11 cellular contexts compared by ENCODE assay signal in the genomic region with DNA sequence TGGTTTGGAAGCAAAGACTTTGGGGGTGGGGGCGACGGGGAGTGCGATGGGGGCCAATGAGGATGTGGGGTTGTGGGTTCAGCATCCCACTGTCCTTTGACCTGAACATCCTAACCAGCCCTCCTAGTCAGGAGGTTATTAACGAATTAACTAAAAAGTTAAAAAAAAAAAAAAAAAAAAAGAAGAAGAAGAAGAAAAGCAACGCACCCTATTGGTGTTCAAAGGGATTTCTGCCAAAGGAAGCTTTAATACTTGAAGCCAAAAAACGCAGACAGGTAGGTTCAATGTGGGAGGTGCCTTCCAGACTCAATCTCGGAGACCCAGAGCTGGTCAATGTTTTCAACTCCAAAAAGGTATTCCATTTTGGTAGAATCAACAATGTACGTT. TPM values are rescaled to one million over a fixed set of nuclear protein-coding genes. Genes with fewer than 3 reads are reported as not detected.
DNase-seq lines count a peak whose midpoint lies in the region; ATAC-seq, FAIRE-seq and TF ChIP-seq lines count a peak whose summit lies in the region.
"Had no signal": no experiment of that assay in that cellular context is flagged by ENCODE, and none has a peak within 500 bp of the region (broad histone marks: within the 10 kb centered on the region; RNA-seq: fewer than 3 reads in every experiment).

No MANE protein-coding gene starts in this region.

- WGBS in suprapubic skin: 8% methylated on average over 8 of the region's 8 CpGs

- H3K27ac ChIP-seq in keratinocyte (ENCODE audit: control insufficient read depth, insufficient read depth, low read length) (no peak overlapping the region), suprapubic skin (no peak overlapping the region)
- H3K27ac ChIP-seq: brain microvascular endothelial cell had no signal

- peaks cover 74% of the 10 kb centered on the region for H3K27me3 ChIP-seq in keratinocyte (ENCODE audit: control insufficient read depth, extremely low read depth, insufficient read depth, low read length)
- H3K27me3 ChIP-seq in suprapubic skin: peaks cover 52% of the 10 kb centered on the region

- no peak overlapping the region for H3K9ac ChIP-seq in keratinocyte (ENCODE audit: control insufficient read depth, extremely low read depth, insufficient read depth, low read length)

- no peaks in the 10 kb centered on the region for H3K9me3 ChIP-seq in T-helper 17 cell (ENCODE audit: control insufficient read depth, low read length, poor library complexity, severe bottlenecking)
- H3K9me3 ChIP-seq in keratinocyte (ENCODE audit: control insufficient read depth, low read depth, low read length): no peaks in the 10 kb centered on the region
- no peaks in the 10 kb centered on the region for H3K9me3 ChIP-seq in suprapubic skin

- no peak for TF ChIP-seq EP300 in suprapubic skin (IDR thresholded peaks at IDR 0.05)

- POLR2A ChIA-PET in activated CD8-positive, alpha-beta T cell treated with anti-CD3 and anti-CD28 coated beads for 36 hours (lab: Charles Lee): no interaction called here
- POLR2A ChIA-PET in activated CD8-positive, alpha-beta T cell treated with anti-CD3 and anti-CD28 coated beads, Interleukin-2, amount 10 ng/mL, durations not matched to agents 7 days and 5 days (lab: Charles Lee): no interaction called here

- peak overlapping the region; percentile 64 for H3K4me3 Mint-ChIP-seq in activated CD8-positive, alpha-beta T cell treated with anti-CD3 and anti-CD28 coated beads for 36 hours
- no peak overlapping the region for H3K4me3 Mint-ChIP-seq in activated CD8-positive, alpha-beta T cell treated with anti-CD3 and anti-CD28 coated beads, Interleukin-2, amount 10 ng/mL, durations not matched to agents 7 days and 5 days
- peak overlapping the region; percentile 80 for H3K4me3 Mint-ChIP-seq in T-helper 17 cell

- dilution Hi-C loops in keratinocyte (cut with MboI; ENCODE audit: extremely low pct_ligation_motif_present, low sequenced_read_pairs): no loop called here

- intact Hi-C loops in activated CD8-positive, alpha-beta T cell treated with anti-CD3 and anti-CD28 coated beads for 36 hours (cut with micrococcal nuclease): no loop called here

- H3K36me3 Mint-ChIP-seq in activated CD8-positive, alpha-beta T cell treated with anti-CD3 and anti-CD28 coated beads for 36 hours (ENCODE audit: low read depth): no peaks in the 10 kb centered on the region
- no peaks in the 10 kb centered on the region for H3K36me3 Mint-ChIP-seq in activated CD8-positive, alpha-beta T cell treated with anti-CD3 and anti-CD28 coated beads, Interleukin-2, amount 10 ng/mL, durations not matched to agents 7 days and 5 days (ENCODE audit: low read depth)
- H3K36me3 Mint-ChIP-seq in T-helper 17 cell (ENCODE audit: low read depth): peaks cover 4% of the 10 kb centered on the region

- H3K36me3 ChIP-seq in keratinocyte (ENCODE audit: control insufficient read depth in 2 of 2, extremely low read depth in 1 of 2, insufficient read depth in 2 of 2, low read length in 2 of 2): no peaks in the 10 kb centered on the region
- no peaks in the 10 kb centered on the region for H3K36me3 ChIP-seq in suprapubic skin
- H3K36me3 ChIP-seq: brain microvascular endothelial cell had no signal

- no peaks in the 10 kb centered on the region for H3K9me1 ChIP-seq in keratinocyte (ENCODE audit: control insufficient read depth, extremely low read depth, insufficient read depth, low read length)

- H3K27me3 Mint-ChIP-seq in activated CD8-positive, alpha-beta T cell treated with anti-CD3 and anti-CD28 coated beads for 36 hours: peaks cover 48% of the 10 kb centered on the region
- peaks cover 52% of the 10 kb centered on the region for H3K27me3 Mint-ChIP-seq in activated CD8-positive, alpha-beta T cell treated with anti-CD3 and anti-CD28 coated beads, Interleukin-2, amount 10 ng/mL, durations not matched to agents 7 days and 5 days (ENCODE audit: low read depth)
- H3K27me3 Mint-ChIP-seq in T-helper 17 cell: peaks cover 56% of the 10 kb centered on the region

- no peaks in the 10 kb centered on the region for H3K79me2 ChIP-seq in keratinocyte (ENCODE audit: control insufficient read depth, insufficient read depth, low read length)

- CTCF ChIA-PET in activated CD8-positive, alpha-beta T cell treated with anti-CD3 and anti-CD28 coated beads for 36 hours (lab: Charles Lee): interaction anchor here (1.0 to 1.3 kb wide), 2 partner anchors 11 to 214 kb away, joined by 3 read pairs; no protein-coding TSS in a partner anchor
- CTCF ChIA-PET in activated CD8-positive, alpha-beta T cell treated with anti-CD3 and anti-CD28 coated beads, Interleukin-2, amount 10 ng/mL, durations not matched to agents 7 days and 5 days (lab: Charles Lee): interaction anchor here (0.9 to 1.4 kb wide), 2 partner anchors 39 to 153 kb away, joined by 3 to 5 read pairs; no protein-coding TSS in a partner anchor

- H4K20me1 ChIP-seq in keratinocyte (ENCODE audit: control insufficient read depth, extremely low read depth, insufficient read depth, low read length): no peaks in the 10 kb centered on the region

- TF ChIP-seq CTCF in activated CD8-positive, alpha-beta T cell treated with anti-CD3 and anti-CD28 coated beads for 36 hours (IDR thresholded peaks at IDR 0.05): peak; percentile 57
- no peak for TF ChIP-seq CTCF in keratinocyte (optimal IDR thresholded peaks at IDR 0.05 in 1 of 3, IDR thresholded peaks at IDR 0.05 in 1 of 3, conservative IDR thresholded peaks at IDR 0.05 in 1 of 3; ENCODE audit: extremely low read depth in 1 of 3, insufficient read depth in 2 of 3, low read length in 3 of 3)
- TF ChIP-seq CTCF in suprapubic skin (IDR thresholded peaks at IDR 0.05): no peak

- peak; percentile 32 for FAIRE-seq in keratinocyte (lab: Jason Lieb, UNC)

- H3K4me1 ChIP-seq in keratinocyte (ENCODE audit: control insufficient read depth, extremely low read depth, insufficient read depth, low read length): no peaks in the 10 kb centered on the region
- peaks cover 26% of the 10 kb centered on the region for H3K4me1 ChIP-seq in suprapubic skin

- H3K4me2 ChIP-seq in keratinocyte (ENCODE audit: control insufficient read depth, extremely low read depth, insufficient read depth, low read depth, low read length): peak overlapping the region; percentile 67

- peaks cover 9% of the 10 kb centered on the region for H3K4me1 Mint-ChIP-seq in activated CD8-positive, alpha-beta T cell treated with anti-CD3 and anti-CD28 coated beads for 36 hours (ENCODE audit: low read depth)
- H3K4me1 Mint-ChIP-seq in activated CD8-positive, alpha-beta T cell treated with anti-CD3 and anti-CD28 coated beads, Interleukin-2, amount 10 ng/mL, durations not matched to agents 7 days and 5 days (ENCODE audit: low read depth): peaks cover 5% of the 10 kb centered on the region
- H3K4me1 Mint-ChIP-seq in T-helper 17 cell: peaks cover 13% of the 10 kb centered on the region

- no peak for DNase-seq in activated CD8-positive, alpha-beta T cell treated with anti-CD3 and anti-CD28 coated beads for 36 hours
- no peak for DNase-seq in activated CD8-positive, alpha-beta T cell treated with anti-CD3 and anti-CD28 coated beads, Interleukin-2, amount 10 ng/mL, durations not matched to agents 7 days and 5 days
- DNase-seq in T-helper 17 cell (no peak), keratinocyte (ENCODE audit: low read depth, low spot score) (no peak), suprapubic skin (ENCODE audit: low spot score in 2 of 2) (no peak), NCI-H146 (lab: John Stamatoyannopoulos, UW) (no peak), NCI-H524 treated with DMSO at 0.1 percent for 48 hours (lab: John Stamatoyannopoulos, UW) (no peak), HuH-7.5 (ENCODE audit: low spot score) (no peak)
- DNase-seq: brain microvascular endothelial cell, kidney glomerular epithelial cell, NCI-H187 treated with DMSO at 0.1 percent for 48 hours had no signal

- TF ChIP-seq POLR2A in suprapubic skin (IDR thresholded peaks at IDR 0.05): no peak

- H3K4me3 ChIP-seq in keratinocyte (ENCODE audit: control insufficient read depth in 2 of 3, extremely low read depth in 1 of 3, insufficient read depth in 2 of 3, low read depth in 1 of 3, low read length in 3 of 3) (peak overlapping the region in 2 of 3 experiments; percentile 34 to 59), suprapubic skin (peak overlapping the region; percentile 62)

- no peak overlapping the region for H2AFZ ChIP-seq in keratinocyte (ENCODE audit: control insufficient read depth, low read length)

- no peak for ATAC-seq in activated CD8-positive, alpha-beta T cell treated with anti-CD3 and anti-CD28 coated beads for 36 hours
- ATAC-seq in activated CD8-positive, alpha-beta T cell treated with anti-CD3 and anti-CD28 coated beads, Interleukin-2, amount 10 ng/mL, durations not matched to agents 7 days and 5 days: no peak
- ATAC-seq in T-helper 17 cell: no peak

- no peak overlapping the region for H3K27ac Mint-ChIP-seq in activated CD8-positive, alpha-beta T cell treated with anti-CD3 and anti-CD28 coated beads for 36 hours
- no peak overlapping the region for H3K27ac Mint-ChIP-seq in activated CD8-positive, alpha-beta T cell treated with anti-CD3 and anti-CD28 coated beads, Interleukin-2, amount 10 ng/mL, durations not matched to agents 7 days and 5 days
- H3K27ac Mint-ChIP-seq in T-helper 17 cell: peak overlapping the region; percentile 45

- H3K9me3 Mint-ChIP-seq in activated CD8-positive, alpha-beta T cell treated with anti-CD3 and anti-CD28 coated beads for 36 hours: no peaks in the 10 kb centered on the region
- no peaks in the 10 kb centered on the region for H3K9me3 Mint-ChIP-seq in activated CD8-positive, alpha-beta T cell treated with anti-CD3 and anti-CD28 coated beads, Interleukin-2, amount 10 ng/mL, durations not matched to agents 7 days and 5 days (ENCODE audit: insufficient read depth)

RNA-seq across cellular contexts. Expression of gene CLIC6, which starts 2.2 kb away (rescaled TPM):
- total RNA-seq in activated CD8-positive, alpha-beta T cell treated with anti-CD3 and anti-CD28 coated beads for 36 hours: under 1 TPM; 0.54 to 0.58 TPM
- total RNA-seq in activated CD8-positive, alpha-beta T cell treated with anti-CD3 and anti-CD28 coated beads, Interleukin-2, amount 10 ng/mL, durations not matched to agents 7 days and 5 days: under 1 TPM; 0.08 to 0.21 TPM
- total RNA-seq in T-helper 17 cell: under 1 TPM; 0.10 to 0.25 TPM
- not detected in 3 replicates for polyA plus RNA-seq in keratinocyte
- not detected for polyA plus RNA-seq in keratinocyte (2011; ENCODE audit: low read depth)
- not detected in 2 replicates for polyA plus RNA-seq in keratinocyte (2011; cell fraction: cytosol; rRNA removed)
- not detected in 2 replicates for polyA plus RNA-seq in keratinocyte (2011; cell fraction: nucleus; rRNA removed)
- polyA plus RNA-seq in keratinocyte (2012; ENCODE audit: low replicate concordance): not detected in 2 replicates
- polyA minus RNA-seq in keratinocyte: not detected in 3 replicates
- not detected for polyA minus RNA-seq in keratinocyte (2011; cell fraction: cytosol; rRNA and poly(A)+ RNA removed)
- not detected in 2 replicates for polyA minus RNA-seq in keratinocyte (2011; cell fraction: nucleus; rRNA and poly(A)+ RNA removed)
- total RNA-seq in suprapubic skin: 1 to 10 TPM; 2.5 to 10.0 (median 3.7) TPM

RNA-seq across cellular contexts. Expression of gene RCAN1, which starts 56.0 kb away (rescaled TPM):
- 1 to 10 TPM; 6.1 to 7.8 TPM for total RNA-seq in activated CD8-positive, alpha-beta T cell treated with anti-CD3 and anti-CD28 coated beads for 36 hours
- total RNA-seq in activated CD8-positive, alpha-beta T cell treated with anti-CD3 and anti-CD28 coated beads, Interleukin-2, amount 10 ng/mL, durations not matched to agents 7 days and 5 days: 1 to 10 TPM; 7.8 to 8.1 TPM
- total RNA-seq in T-helper 17 cell (1 to 10 TPM; 3.0 to 3.2 TPM), suprapubic skin (10 to 100 TPM in 3 of 4 donors, 1 to 10 TPM in 1; 8.7 to 27.5 (median 22.8) TPM)
- 14.6 to 22.4 TPM (median 21.3 TPM) in 3 replicates for polyA plus RNA-seq in keratinocyte
- polyA plus RNA-seq in keratinocyte (2011; ENCODE audit: low read depth): 16.3 TPM
- 14.4 and 18.3 TPM in 2 replicates for polyA plus RNA-seq in keratinocyte (2011; cell fraction: cytosol; rRNA removed)
- polyA plus RNA-seq in keratinocyte (2011; cell fraction: nucleus; rRNA removed): 19.4 and 21.4 TPM in 2 replicates
- polyA plus RNA-seq in keratinocyte (2012; ENCODE audit: low replicate concordance): 17.4 and 28.5 TPM in 2 replicates
- 8.9 to 23.0 TPM (median 16.1 TPM) in 3 replicates for polyA minus RNA-seq in keratinocyte
- 10.0 TPM for polyA minus RNA-seq in keratinocyte (2011; cell fraction: cytosol; rRNA and poly(A)+ RNA removed)
- 13.8 and 21.0 TPM in 2 replicates for polyA minus RNA-seq in keratinocyte (2011; cell fraction: nucleus; rRNA and poly(A)+ RNA removed)
